20 cellular contexts compared by ENCODE assay signal in genomic region chr5:40973364-40974004, GRCh38.
"Had no signal": no experiment of that assay in that cellular context is flagged by ENCODE, and none has a peak within 500 bp of the region (broad histone marks: within the 10 kb centered on the region; RNA-seq: fewer than 3 reads in every experiment).

No MANE protein-coding gene starts in this region.

- ATAC-seq: T-helper 17 cell had no signal

- H3K9me3 ChIP-seq: MG63, SJSA1 had no signal

- H3K27me3 ChIP-seq: MG63, SJSA1 had no signal

- H3K36me3 ChIP-seq: MG63, SJSA1 had no signal

- H3K4me1 ChIP-seq: SJSA1 had no signal

- DNase-seq: Karpas-422, MG63, NCI-H1092 treated with DMSO at 0.1 percent for 48 hours, NCI-H1436, NCI-H187, NCI-H2029, NCI-H2081 treated with DMSO at 0.1 percent for 48 hours, NCI-H2171, NCI-H226, NCI-H446, NCI-H510A, NCI-H524 treated with DMSO at 0.1 percent for 48 hours, NCI-H69, Right ventricle myocardium superior, RPMI8226, SIG-M5, T-helper 1 cell, T-helper 17 cell had no signal

- H3K4me3 ChIP-seq: MG63, SJSA1, SK-N-MC had no signal

- H3K27ac ChIP-seq: SJSA1, SK-N-MC had no signal
